Comparison of ENCODE assay signal across 8 cellular contexts in the genomic region with DNA sequence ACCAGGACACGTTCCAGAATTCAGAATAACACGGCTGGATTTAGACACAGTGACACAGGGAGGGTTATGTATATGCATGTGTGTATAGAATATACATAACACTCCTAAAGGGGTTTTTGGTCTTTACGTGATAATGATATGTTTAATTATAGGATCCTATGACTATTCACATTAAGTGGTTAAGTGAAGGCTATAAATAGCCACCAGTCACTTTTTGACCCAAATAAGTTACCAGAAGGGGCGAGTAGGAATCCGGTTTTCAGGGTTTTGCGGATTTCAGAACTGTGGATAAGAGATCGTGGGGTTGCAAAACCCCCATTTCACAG. TPM values are rescaled to one million over a fixed set of nuclear protein-coding genes. Genes with fewer than 3 reads are reported as not detected.
DNase-seq lines count a peak whose midpoint lies in the region; ATAC-seq and TF ChIP-seq lines count a peak whose summit lies in the region.

No MANE protein-coding gene starts in this region.

- CTCF ChIA-PET in Calu3 (lab: Charles Lee): interaction anchor here (0.7 to 1.6 kb wide), 5 partner anchors 11 to 175 kb away, joined by 3 to 4 read pairs (median 3); partner anchors contain the start of genes ICAM1 and PPAN

- H3K27me3 ChIP-seq in NT2/D1 (ENCODE audit: insufficient read depth, insufficient read length) (peaks cover 14% of the 10 kb centered on the region), gastrocnemius medialis (peaks cover 0 to 13% (median 9%) of the 10 kb centered on the region in 3 donors)

- H3K9me3 Mint-ChIP-seq in Calu3 (ENCODE audit: low read depth, unreplicated experiment): peaks cover 2% of the 10 kb centered on the region

- H3K9me3 ChIP-seq in NT2/D1 (ENCODE audit: insufficient read depth, low read length) (no peaks in the 10 kb centered on the region), gastrocnemius medialis (no peaks in the 10 kb centered on the region)

- peaks cover 38% of the 10 kb centered on the region for H3K36me3 Mint-ChIP-seq in Calu3 (ENCODE audit: insufficient read depth, unreplicated experiment)

- H3K27ac Mint-ChIP-seq in Calu3 (ENCODE audit: unreplicated experiment): peak overlapping the region; percentile 58

- in situ Hi-C loops in gastrocnemius medialis (cut with MboI; ENCODE audit: low sequenced_read_pairs in 4 of 4): no loop called here

- DNase-seq in Calu3: no peak
- DNase-seq in NT2/D1 (ENCODE audit: low read depth, low spot score): no peak
- DNase-seq in epithelial cell of proximal tubule (ENCODE audit: low read depth): no peak
- no peak for DNase-seq in gastrocnemius medialis
- no peak for DNase-seq in 8988T
- no peak for DNase-seq in RPMI8226
- DNase-seq in effector CD4-positive, alpha-beta T cell: no peak

- H3K4me3 ChIP-seq in NT2/D1 (ENCODE audit: insufficient read length, low read depth): no peak overlapping the region
- H3K4me3 ChIP-seq in epithelial cell of proximal tubule (ENCODE audit: low read depth, low read length): peak overlapping the region; percentile 40
- peak overlapping the region; percentile 25 to 59 (median 32) for H3K4me3 ChIP-seq in gastrocnemius medialis

- no peaks in the 10 kb centered on the region for H3K4me1 Mint-ChIP-seq in Calu3 (ENCODE audit: low read depth, unreplicated experiment)

- TF ChIP-seq POLR2A in gastrocnemius medialis (IDR thresholded peaks at IDR 0.05): no peak

- TF ChIP-seq CTCF in Calu3 (IDR thresholded peaks at IDR 0.05; ENCODE audit: unreplicated experiment): no peak
- no peak for TF ChIP-seq CTCF in epithelial cell of proximal tubule (conservative IDR thresholded peaks at IDR 0.05; ENCODE audit: low read depth, low read length)
- TF ChIP-seq CTCF in gastrocnemius medialis (IDR thresholded peaks at IDR 0.05 in 4 of 5, conservative IDR thresholded peaks at IDR 0.05 in 1 of 5): no peak

- H3K36me3 ChIP-seq in NT2/D1 (ENCODE audit: insufficient read depth, insufficient read length, low read length): peaks cover 2% of the 10 kb centered on the region
- no peaks in the 10 kb centered on the region for H3K36me3 ChIP-seq in gastrocnemius medialis

- intact Hi-C loops in Calu3 (cut with micrococcal nuclease; ENCODE audit: unreplicated experiment) (no loop called here), gastrocnemius medialis (cut with DNase I; ENCODE audit: low total_unique reads) (no loop called here)

- peak overlapping the region; percentile 62 for H3K9ac ChIP-seq in NT2/D1 (ENCODE audit: insufficient read length, low read depth)

- no peak for ATAC-seq in gastrocnemius medialis
- no peak for ATAC-seq in HG03378 (IDR thresholded peaks at IDR 0.05; ENCODE audit: unreplicated experiment)

- peaks cover 4% of the 10 kb centered on the region for H3K4me1 ChIP-seq in NT2/D1 (ENCODE audit: insufficient read depth, insufficient read length)
- H3K4me1 ChIP-seq in gastrocnemius medialis: peaks cover 5 to 6% of the 10 kb centered on the region in 2 donors

- H3K4me3 Mint-ChIP-seq in Calu3 (ENCODE audit: low read depth, unreplicated experiment): peak overlapping the region; percentile 66

- no TSS peak for BruUV-seq in Calu3 (replicated peaks; lab: Mats Ljungman, UMichigan)

- H3K27me3 Mint-ChIP-seq in Calu3 (ENCODE audit: unreplicated experiment): peaks cover 17% of the 10 kb centered on the region

- H3K27ac ChIP-seq in gastrocnemius medialis: peak overlapping the region; percentile 58 to 70 (median 66)

RNA-seq across cellular contexts. Expression of gene ANGPTL6, which starts 6.9 kb away (rescaled TPM):
- total RNA-seq in Calu3 (2022): 0.59 and 1.2 TPM in 2 replicates
- 0.22 and 0.23 TPM in 2 replicates for total RNA-seq in epithelial cell of proximal tubule
- total RNA-seq in gastrocnemius medialis: 1 to 10 TPM in 1 of 4 donors, not detected in 3; 4.0 TPM

RNA-seq across cellular contexts. Expression of gene SHFL, which starts 9.5 kb away (rescaled TPM):
- total RNA-seq in Calu3 (2022) (37.3 and 61.5 TPM in 2 replicates), epithelial cell of proximal tubule (10.3 and 28.7 TPM in 2 replicates), gastrocnemius medialis (10 to 100 TPM in 1 of 4 donors, 1 to 10 TPM in 3; 2.2 to 11.2 (median 2.8) TPM)

RNA-seq across cellular contexts. Expression of gene PPAN, which starts 10.6 kb away (rescaled TPM):
- total RNA-seq in Calu3 (2022) (52.2 and 56.4 TPM in 2 replicates), epithelial cell of proximal tubule (38.1 and 59.6 TPM in 2 replicates), gastrocnemius medialis (10 to 100 TPM; 30.5 to 42.3 (median 36.7) TPM)

RNA-seq across cellular contexts. Expression of gene P2RY11, which starts 15.9 kb away (rescaled TPM):
- total RNA-seq in Calu3 (2022) (20.7 and 25.2 TPM in 2 replicates), epithelial cell of proximal tubule (2.0 and 4.5 TPM in 2 replicates), gastrocnemius medialis (1 to 10 TPM in 3 of 4 donors, not detected in 1; 2.4 to 4.3 (median 3.9) TPM)

RNA-seq across cellular contexts. Expression of gene EIF3G, which starts 24.1 kb away (rescaled TPM):
- total RNA-seq in Calu3 (2022) (143 and 149 TPM in 2 replicates), epithelial cell of proximal tubule (229 and 283 TPM in 2 replicates), gastrocnemius medialis (100 to 1,000 TPM; 321 to 516 (median 354) TPM)
